In the genomic region with DNA sequence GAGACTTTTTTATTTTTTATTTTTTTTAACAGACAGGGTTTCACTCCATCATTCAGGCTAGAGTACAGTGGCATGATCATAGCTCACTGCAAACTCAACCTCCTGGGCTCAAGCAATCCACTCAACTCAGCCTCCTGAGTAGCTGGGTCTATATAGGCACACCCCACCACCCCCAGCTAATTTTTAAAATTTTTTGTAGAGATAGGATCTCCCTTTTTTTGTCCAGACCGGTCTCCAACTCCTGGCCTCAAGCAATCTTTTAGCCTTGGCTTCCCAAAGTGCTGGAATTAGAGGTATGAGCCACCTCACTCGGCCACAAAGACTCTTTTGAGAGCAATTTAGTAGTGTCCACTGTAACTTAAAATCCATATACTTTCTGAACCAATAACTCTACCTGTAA, we compare ENCODE assay signal across 1 cellular context.
TF ChIP-seq lines count a peak whose summit lies in the region.

No MANE protein-coding gene starts in this region.

TF ChIP-seq in GM23338, 12 proteins besides CTCF, POLR2A, EP300 and RAD21 (continued from another document):
- TF ChIP-seq ZNF462 (CRISPR knock-in tag; IDR thresholded peaks at IDR 0.05) (no peak), EZH2phosphoT487 (IDR thresholded peaks at IDR 0.05; ENCODE audit: unreplicated experiment) (no peak), CREB1 (CRISPR knock-in tag; IDR thresholded peaks at IDR 0.05; ENCODE audit: low read depth) (no peak), STAT1 (IDR thresholded peaks at IDR 0.05; ENCODE audit: unreplicated experiment) (no peak), POLR2AphosphoS5 (IDR thresholded peaks at IDR 0.05; ENCODE audit: low read depth) (no peak), ZNF114 (CRISPR knock-in tag; IDR thresholded peaks at IDR 0.05) (no peak)
- TF ChIP-seq, protein P1, sequence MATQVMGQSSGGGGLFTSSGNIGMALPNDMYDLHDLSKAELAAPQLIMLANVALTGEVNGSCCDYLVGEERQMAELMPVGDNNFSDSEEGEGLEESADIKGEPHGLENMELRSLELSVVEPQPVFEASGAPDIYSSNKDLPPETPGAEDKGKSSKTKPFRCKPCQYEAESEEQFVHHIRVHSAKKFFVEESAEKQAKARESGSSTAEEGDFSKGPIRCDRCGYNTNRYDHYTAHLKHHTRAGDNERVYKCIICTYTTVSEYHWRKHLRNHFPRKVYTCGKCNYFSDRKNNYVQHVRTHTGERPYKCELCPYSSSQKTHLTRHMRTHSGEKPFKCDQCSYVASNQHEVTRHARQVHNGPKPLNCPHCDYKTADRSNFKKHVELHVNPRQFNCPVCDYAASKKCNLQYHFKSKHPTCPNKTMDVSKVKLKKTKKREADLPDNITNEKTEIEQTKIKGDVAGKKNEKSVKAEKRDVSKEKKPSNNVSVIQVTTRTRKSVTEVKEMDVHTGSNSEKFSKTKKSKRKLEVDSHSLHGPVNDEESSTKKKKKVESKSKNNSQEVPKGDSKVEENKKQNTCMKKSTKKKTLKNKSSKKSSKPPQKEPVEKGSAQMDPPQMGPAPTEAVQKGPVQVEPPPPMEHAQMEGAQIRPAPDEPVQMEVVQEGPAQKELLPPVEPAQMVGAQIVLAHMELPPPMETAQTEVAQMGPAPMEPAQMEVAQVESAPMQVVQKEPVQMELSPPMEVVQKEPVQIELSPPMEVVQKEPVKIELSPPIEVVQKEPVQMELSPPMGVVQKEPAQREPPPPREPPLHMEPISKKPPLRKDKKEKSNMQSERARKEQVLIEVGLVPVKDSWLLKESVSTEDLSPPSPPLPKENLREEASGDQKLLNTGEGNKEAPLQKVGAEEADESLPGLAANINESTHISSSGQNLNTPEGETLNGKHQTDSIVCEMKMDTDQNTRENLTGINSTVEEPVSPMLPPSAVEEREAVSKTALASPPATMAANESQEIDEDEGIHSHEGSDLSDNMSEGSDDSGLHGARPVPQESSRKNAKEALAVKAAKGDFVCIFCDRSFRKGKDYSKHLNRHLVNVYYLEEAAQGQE (IDR thresholded peaks at IDR 0.05; ENCODE audit: unreplicated experiment), result no peak
